Comparison of ENCODE assay signal across 36 cellular contexts in the genomic region with DNA sequence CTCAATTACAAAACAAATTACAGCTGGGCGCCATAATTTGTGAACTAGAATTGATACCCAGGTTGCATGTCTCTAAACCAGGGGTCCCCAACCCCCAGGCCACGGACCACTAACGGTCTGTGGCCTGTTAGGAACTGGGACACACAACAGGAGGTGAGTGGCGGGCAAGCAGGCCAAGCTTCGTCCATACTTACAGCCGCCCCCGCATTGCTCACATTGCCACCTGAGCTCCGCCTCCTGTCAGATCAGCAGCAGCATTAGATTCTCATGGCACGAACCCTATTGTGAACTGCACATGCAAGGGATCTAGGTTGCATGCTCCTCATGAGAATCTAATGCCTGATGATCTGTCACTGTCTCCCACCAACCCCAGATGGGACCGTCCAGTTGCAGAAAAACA.
"Had no signal": no experiment of that assay in that cellular context is flagged by ENCODE, and none has a peak within 500 bp of the region (broad histone marks: within the 10 kb centered on the region; RNA-seq: fewer than 3 reads in every experiment).

No MANE protein-coding gene starts in this region.

- H3K9me3 ChIP-seq: adrenal gland, body of pancreas, gastrocnemius medialis had no signal

- H3K4me3 ChIP-seq: adrenal gland, body of pancreas, esophagus muscularis mucosa, gastrocnemius medialis, heart left ventricle had no signal

- ATAC-seq: activated CD4-positive, alpha-beta T cell treated with anti-CD3 and anti-CD28 coated beads for 36 hours; activated CD8-positive, alpha-beta memory T cell treated with anti-CD3 and anti-CD28 coated beads, Interleukin-2, amount 10 ng/mL, durations not matched to agents 7 days and 5 days; activated CD8-positive, alpha-beta T cell treated with anti-CD3 and anti-CD28 coated beads, Interleukin-2, amount 10 ng/mL, durations not matched to agents 7 days and 5 days; activated naive CD8-positive, alpha-beta T cell treated with anti-CD3 and anti-CD28 coated beads, Interleukin-2, amount 50 U/mL, for 24 hours; body of pancreas; effector memory CD8-positive, alpha-beta T cell; foreskin keratinocyte; gastrocnemius medialis; heart left ventricle had no signal

- H3K27me3 ChIP-seq: adrenal gland, body of pancreas, esophagus muscularis mucosa, foreskin keratinocyte, gastrocnemius medialis, heart left ventricle had no signal

- H3K27me3 Mint-ChIP-seq: activated CD4-positive, alpha-beta memory T cell treated with anti-CD3 and anti-CD28 coated beads for 36 hours; activated CD4-positive, alpha-beta T cell treated with anti-CD3 and anti-CD28 coated beads for 36 hours; activated CD4-positive, alpha-beta T cell treated with anti-CD3 and anti-CD28 coated beads, Interleukin-2, amount 10 ng/mL, durations not matched to agents 24 days and 14 days; activated CD8-positive, alpha-beta memory T cell treated with anti-CD3 and anti-CD28 coated beads, Interleukin-2, amount 10 ng/mL, durations not matched to agents 7 days and 5 days; activated naive CD4-positive, alpha-beta T cell treated with anti-CD3 and anti-CD28 coated beads, Interleukin-2, amount 50 U/mL, for 24 hours; activated naive CD8-positive, alpha-beta T cell treated with anti-CD3 and anti-CD28 coated beads for 36 hours; activated naive CD8-positive, alpha-beta T cell treated with anti-CD3 and anti-CD28 coated beads, Interleukin-2, amount 50 U/mL, for 24 hours; effector memory CD8-positive, alpha-beta T cell had no signal

- H3K4me3 Mint-ChIP-seq: activated CD4-positive, alpha-beta memory T cell treated with anti-CD3 and anti-CD28 coated beads for 36 hours; activated CD4-positive, alpha-beta T cell treated with anti-CD3 and anti-CD28 coated beads for 36 hours; activated CD4-positive, alpha-beta T cell treated with anti-CD3 and anti-CD28 coated beads, Interleukin-2, amount 10 ng/mL, durations not matched to agents 24 days and 14 days; activated CD8-positive, alpha-beta memory T cell treated with anti-CD3 and anti-CD28 coated beads, Interleukin-2, amount 10 ng/mL, durations not matched to agents 7 days and 5 days; activated CD8-positive, alpha-beta T cell treated with anti-CD3 and anti-CD28 coated beads, Interleukin-2, amount 10 ng/mL, durations not matched to agents 7 days and 5 days; activated naive CD4-positive, alpha-beta T cell treated with anti-CD3 and anti-CD28 coated beads for 36 hours; activated naive CD4-positive, alpha-beta T cell treated with anti-CD3 and anti-CD28 coated beads, Interleukin-2, amount 50 U/mL, for 24 hours; activated naive CD8-positive, alpha-beta T cell treated with anti-CD3 and anti-CD28 coated beads for 36 hours; activated naive CD8-positive, alpha-beta T cell treated with anti-CD3 and anti-CD28 coated beads, Interleukin-2, amount 50 U/mL, for 24 hours; activated T-helper 1 cell treated with anti-CD3 and anti-CD28 coated beads, Interleukin-12 subunit alpha, Interleukin-12 subunit beta, Interleukin-2, Interleukin-4 antibody, amounts not matched to agents 30 ng/mL and 10 ng/mL and 1 ng/mL, durations not matched to agents 14 hours and 24 hours and 36 hours; effector memory CD8-positive, alpha-beta T cell; T-helper 1 cell treated with Interleukin-12 subunit alpha and Interleukin-12 subunit beta and Interleukin-4 antibody, amounts not matched to agents 30 μg/mL and 1 μg/mL, for 36 hours; T-helper 2 cell treated with Interferon-gamma antibody and Interleukin-4, amounts not matched to agents 5 μg/mL and 100 μg/mL, for 36 hours had no signal

- H3K27ac ChIP-seq: adrenal gland, body of pancreas, esophagus muscularis mucosa, foreskin keratinocyte, gastrocnemius medialis, heart left ventricle had no signal

- FAIRE-seq: colon had no signal

- H3K27ac Mint-ChIP-seq: activated CD4-positive, alpha-beta memory T cell treated with anti-CD3 and anti-CD28 coated beads for 36 hours; activated CD4-positive, alpha-beta T cell treated with anti-CD3 and anti-CD28 coated beads for 36 hours; activated CD4-positive, alpha-beta T cell treated with anti-CD3 and anti-CD28 coated beads, Interleukin-2, amount 10 ng/mL, durations not matched to agents 24 days and 14 days; activated CD8-positive, alpha-beta memory T cell treated with anti-CD3 and anti-CD28 coated beads, Interleukin-2, amount 10 ng/mL, durations not matched to agents 7 days and 5 days; activated CD8-positive, alpha-beta T cell treated with anti-CD3 and anti-CD28 coated beads, Interleukin-2, amount 10 ng/mL, durations not matched to agents 7 days and 5 days; activated naive CD4-positive, alpha-beta T cell treated with anti-CD3 and anti-CD28 coated beads for 36 hours; activated naive CD4-positive, alpha-beta T cell treated with anti-CD3 and anti-CD28 coated beads, Interleukin-2, amount 50 U/mL, for 24 hours; activated naive CD8-positive, alpha-beta T cell treated with anti-CD3 and anti-CD28 coated beads for 36 hours; activated naive CD8-positive, alpha-beta T cell treated with anti-CD3 and anti-CD28 coated beads, Interleukin-2, amount 50 U/mL, for 24 hours; activated T-helper 1 cell treated with anti-CD3 and anti-CD28 coated beads, Interleukin-12 subunit alpha, Interleukin-12 subunit beta, Interleukin-2, Interleukin-4 antibody, amounts not matched to agents 30 ng/mL and 10 ng/mL and 1 ng/mL, durations not matched to agents 14 hours and 24 hours and 36 hours; activated T-helper 2 cell treated with anti-CD3 and anti-CD28 coated beads, Interferon-gamma antibody, Interleukin-2, Interleukin-4, amounts not matched to agents 10 μg/mL and 5 μg/mL and 100 μg/mL, durations not matched to agents 14 hours and 24 hours and 36 hours; T-helper 1 cell treated with Interleukin-12 subunit alpha and Interleukin-12 subunit beta and Interleukin-4 antibody, amounts not matched to agents 30 μg/mL and 1 μg/mL, for 36 hours; T-helper 2 cell treated with Interferon-gamma antibody and Interleukin-4, amounts not matched to agents 5 μg/mL and 100 μg/mL, for 36 hours had no signal

- H3K9me3 Mint-ChIP-seq: activated naive CD4-positive, alpha-beta T cell treated with anti-CD3 and anti-CD28 coated beads, Interleukin-2, amount 50 U/mL, for 24 hours had no signal

- DNase-seq: activated CD4-positive, alpha-beta memory T cell treated with anti-CD3 and anti-CD28 coated beads for 36 hours; activated CD4-positive, alpha-beta T cell treated with anti-CD3 and anti-CD28 coated beads for 36 hours; activated CD4-positive, alpha-beta T cell treated with anti-CD3 and anti-CD28 coated beads, Interleukin-2, amount 10 ng/mL, durations not matched to agents 24 days and 14 days; activated CD4-positive, CD25-positive, alpha-beta regulatory T cell; activated CD4-positive, CD25-positive, alpha-beta regulatory T cell treated with anti-CD3 and anti-CD28 coated beads, Interleukin-2, amount 50 U/mL, for 72 hours; activated CD8-positive, alpha-beta memory T cell treated with anti-CD3 and anti-CD28 coated beads, Interleukin-2, amount 10 ng/mL, durations not matched to agents 7 days and 5 days; activated CD8-positive, alpha-beta memory T cell treated with anti-CD3 and anti-CD28 coated beads, Interleukin-2, amount 50 U/mL, for 4 hours; activated CD8-positive, alpha-beta T cell treated with anti-CD3 and anti-CD28 coated beads, Interleukin-2, amount 10 ng/mL, durations not matched to agents 7 days and 5 days; activated effector memory CD4-positive, alpha-beta T cell treated with anti-CD3 and anti-CD28 coated beads, Interleukin-2, amount 50 U/mL, for 16 hours; activated naive CD4-positive, alpha-beta T cell treated with anti-CD3 and anti-CD28 coated beads for 36 hours; activated naive CD8-positive, alpha-beta T cell treated with anti-CD3 and anti-CD28 coated beads for 36 hours; activated naive CD8-positive, alpha-beta T cell treated with anti-CD3 and anti-CD28 coated beads, Interleukin-2, amount 50 U/mL, for 24 hours; activated T-cell treated with anti-CD3 and anti-CD28 coated beads, Interleukin-2, amount 50 U/mL, for 1 hour; activated T-cell treated with anti-CD3 and anti-CD28 coated beads, Interleukin-2, amount 50 U/mL, for 48 hours; adrenal gland; amygdala; aorta; body of pancreas; caudate nucleus; cortex of kidney; dermis blood vessel endothelial cell; effector CD4-positive, alpha-beta T cell; effector memory CD8-positive, alpha-beta T cell; erythroblast; foreskin keratinocyte; gastrocnemius medialis; glutamatergic neuron; heart left ventricle; T1000 had no signal

- H3K4me1 ChIP-seq: adrenal gland, body of pancreas had no signal
